ENCODE assay signal across 27 cellular contexts in the genomic region with DNA sequence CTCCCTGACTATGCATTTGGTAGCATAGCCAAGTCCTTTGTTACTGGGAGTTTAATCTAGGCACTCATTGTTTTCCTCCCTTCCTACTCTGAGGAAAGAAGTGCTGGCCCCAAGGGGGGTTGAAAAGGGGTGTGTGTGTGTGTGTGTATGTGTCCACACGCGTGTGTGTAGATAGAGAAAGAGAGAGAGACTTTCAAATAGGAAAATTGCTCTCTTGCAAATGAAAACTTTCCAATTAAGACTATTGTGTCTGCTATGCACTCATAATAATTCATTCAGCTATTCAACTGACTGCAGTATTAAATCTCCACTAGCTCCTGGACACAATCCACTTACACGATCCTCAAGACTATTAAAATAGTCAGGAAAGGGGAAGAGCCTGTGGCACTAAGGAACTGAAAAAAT.
DNase-seq lines count a peak whose midpoint lies in the region; ATAC-seq and TF ChIP-seq lines count a peak whose summit lies in the region.
"Had no signal": no experiment of that assay in that cellular context is flagged by ENCODE, and none has a peak within 500 bp of the region (broad histone marks: within the 10 kb centered on the region; RNA-seq: fewer than 3 reads in every experiment).

No MANE protein-coding gene starts in this region.

- H3K27me3 ChIP-seq in PC-3 (ENCODE audit: low read length), result no peaks in the 10 kb centered on the region; the same call in 1 of the 2 replicates
- H3K27me3 ChIP-seq in left lung, result no peaks in the 10 kb centered on the region
- H3K27me3 ChIP-seq in upper lobe of right lung, result no peaks in the 10 kb centered on the region
- H3K27me3 ChIP-seq: BLaER1 treated with 17β-estradiol and CSF1 and Interleukin-3, amounts not matched to agents 10 nM and 100 nM; heart left ventricle; right atrium auricular region; suprapubic skin; uterus had no signal

- no peaks in the 10 kb centered on the region for H4K20me1 ChIP-seq in PC-3 (ENCODE audit: low read length)
- H4K20me1 ChIP-seq: BLaER1 treated with 17β-estradiol and CSF1 and Interleukin-3, amounts not matched to agents 10 nM and 100 nM had no signal

- H3K4me3 ChIP-seq in PC-3 (ENCODE audit: low read length), result no peak overlapping the region
- H3K4me3 ChIP-seq in left lung, result no peak overlapping the region
- H3K4me3 ChIP-seq in upper lobe of right lung, result no peak overlapping the region
- H3K4me3 ChIP-seq: BLaER1 treated with 17β-estradiol and CSF1 and Interleukin-3, amounts not matched to agents 10 nM and 100 nM; heart left ventricle; right atrium auricular region; suprapubic skin; uterus had no signal

- H3K9me3 ChIP-seq in PC-3 (ENCODE audit: low read length), result no peaks in the 10 kb centered on the region
- no peaks in the 10 kb centered on the region for H3K9me3 ChIP-seq in left lung
- H3K9me3 ChIP-seq in upper lobe of right lung, result no peaks in the 10 kb centered on the region
- H3K9me3 ChIP-seq: BLaER1 treated with 17β-estradiol and CSF1 and Interleukin-3, amounts not matched to agents 10 nM and 100 nM; heart left ventricle; right atrium auricular region; suprapubic skin; uterus had no signal

- POLR2A ChIA-PET in PC-3 (lab: Charles Lee; ENCODE audit: unreplicated experiment), result no interaction called here

- H3K4me1 ChIP-seq in PC-3 (ENCODE audit: insufficient read depth, low read length), result no peaks in the 10 kb centered on the region
- H3K4me1 ChIP-seq in left lung, result no peaks in the 10 kb centered on the region
- H3K4me1 ChIP-seq in upper lobe of right lung, result no peaks in the 10 kb centered on the region
- H3K4me1 ChIP-seq: right atrium auricular region, suprapubic skin, uterus had no signal

- H3K4me2 ChIP-seq in PC-3 (ENCODE audit: low read length), result no peak overlapping the region

- ATAC-seq in PC-3, result peak; percentile 91
- peak; percentile 84 for ATAC-seq in left lung
- peak; percentile 24 for ATAC-seq in upper lobe of right lung
- ATAC-seq in GM18861 (IDR thresholded peaks at IDR 0.05; ENCODE audit: unreplicated experiment), result no peak
- no peak for ATAC-seq in HG03196 (IDR thresholded peaks at IDR 0.05; ENCODE audit: unreplicated experiment)
- ATAC-seq: activated CD4-positive, CD25-positive, alpha-beta regulatory T cell treated with anti-CD3 and anti-CD28 coated beads, Interleukin-2, amount 50 U/mL, for 24 hours; heart left ventricle; HepG2; naive thymus-derived CD8-positive, alpha-beta T cell; Panc1; stimulated activated naive B cell treated with anti-CD40 and anti-IgM and Interleukin-4, amounts not matched to agents 10 μg/mL and 1 μg/mL and 100 μg/mL, for 72 hours; T-cell had no signal

- no peak for TF ChIP-seq CTCF in PC-3 (conservative IDR thresholded peaks at IDR 0.05; ENCODE audit: low read depth, low read length)
- no peak for TF ChIP-seq CTCF in left lung (IDR thresholded peaks at IDR 0.05)
- TF ChIP-seq CTCF in upper lobe of right lung (IDR thresholded peaks at IDR 0.05), result no peak

- no TSS peak for BruUV-seq in PC-3 (replicated peaks; lab: Mats Ljungman, UMichigan)

- intact Hi-C loops in PC-3 (cut with micrococcal nuclease) (no loop called here), left lung (cut with DNase I) (no loop called here), upper lobe of right lung (cut with DNase I) (no loop called here)

- H3K27ac ChIP-seq in PC-3 (ENCODE audit: low read length) (no peak overlapping the region), left lung (no peak overlapping the region), upper lobe of right lung (no peak overlapping the region)
- H3K27ac ChIP-seq: heart left ventricle, right atrium auricular region, suprapubic skin, uterus had no signal

- no peaks in the 10 kb centered on the region for H3K9me2 ChIP-seq in PC-3 (replicated peaks; ENCODE audit: low read length)

- peak; percentile 46 for DNase-seq in NCI-H82 (lab: John Stamatoyannopoulos, UW)
- DNase-seq in NCI-H82 treated with DMSO at 0.1 percent for 48 hours (lab: John Stamatoyannopoulos, UW; ENCODE audit: unreplicated experiment), result no peak
- no peak for DNase-seq in PC-3
- no peak for DNase-seq in left lung
- no peak for DNase-seq in upper lobe of right lung
- DNase-seq in NCI-H69 (lab: John Stamatoyannopoulos, UW), result no peak
- DNase-seq: activated CD4-positive, alpha-beta memory T cell treated with anti-CD3 and anti-CD28 coated beads for 36 hours; activated effector memory CD4-positive, alpha-beta T cell treated with Interleukin-2 at 50 U/mL for 16 hours; activated naive CD8-positive, alpha-beta T cell treated with anti-CD3 and anti-CD28 coated beads for 36 hours; central memory CD4-positive, alpha-beta T cell; dermis blood vessel endothelial cell; heart left ventricle; Kasumi-1; naive thymus-derived CD8-positive, alpha-beta T cell; SIG-M5; stimulated activated CD4-positive, alpha-beta T cell treated with anti-CD3 and anti-CD28 coated beads, Interleukin-4, amount 100 ng/mL, for 24 hours; stimulated activated naive B cell treated with anti-CD40 and anti-IgM and Interleukin-4, amounts not matched to agents 10 μg/mL and 1 μg/mL and 100 μg/mL, for 72 hours; T-cell; uterus had no signal

- 0 out of 2 replicates have a peak overlapping the region, but pooled peaks have one; percentile 4 for H2AFZ ChIP-seq in PC-3 (ENCODE audit: low read length)

- no peak overlapping the region for H3K9ac ChIP-seq in PC-3 (ENCODE audit: low read length)
- H3K9ac ChIP-seq: BLaER1 treated with 17β-estradiol and CSF1 and Interleukin-3, amounts not matched to agents 10 nM and 100 nM had no signal

- H3K36me3 ChIP-seq in PC-3 (ENCODE audit: low read depth, low read length) (no peaks in the 10 kb centered on the region), left lung (no peaks in the 10 kb centered on the region), upper lobe of right lung (no peaks in the 10 kb centered on the region)
- H3K36me3 ChIP-seq: BLaER1 treated with 17β-estradiol and CSF1 and Interleukin-3, amounts not matched to agents 10 nM and 100 nM; heart left ventricle; right atrium auricular region; suprapubic skin; uterus had no signal

- H3F3A ChIP-seq in PC-3 (ENCODE audit: low read length, unreplicated experiment), result no peaks in the 10 kb centered on the region

- CTCF ChIA-PET in PC-3 (lab: Charles Lee), result interaction anchor here (0.6 kb wide), 1 partner anchor 498 kb away, joined by 3 read pairs; no protein-coding TSS in a partner anchor

- H3K79me2 ChIP-seq in PC-3 (ENCODE audit: low read length), result no peaks in the 10 kb centered on the region

Comparison
In these comparisons a context has a peak if more than half of its experiments do, and no peak if none do; other contexts are left out.
1. ATAC-seq: peak in PC-3 (single experiment), left lung (single experiment) and upper lobe of right lung (single experiment); none in GM18861 (single experiment) and HG03196 (single experiment).